ENCODE assay signal across 9 cellular contexts in the genomic region with DNA sequence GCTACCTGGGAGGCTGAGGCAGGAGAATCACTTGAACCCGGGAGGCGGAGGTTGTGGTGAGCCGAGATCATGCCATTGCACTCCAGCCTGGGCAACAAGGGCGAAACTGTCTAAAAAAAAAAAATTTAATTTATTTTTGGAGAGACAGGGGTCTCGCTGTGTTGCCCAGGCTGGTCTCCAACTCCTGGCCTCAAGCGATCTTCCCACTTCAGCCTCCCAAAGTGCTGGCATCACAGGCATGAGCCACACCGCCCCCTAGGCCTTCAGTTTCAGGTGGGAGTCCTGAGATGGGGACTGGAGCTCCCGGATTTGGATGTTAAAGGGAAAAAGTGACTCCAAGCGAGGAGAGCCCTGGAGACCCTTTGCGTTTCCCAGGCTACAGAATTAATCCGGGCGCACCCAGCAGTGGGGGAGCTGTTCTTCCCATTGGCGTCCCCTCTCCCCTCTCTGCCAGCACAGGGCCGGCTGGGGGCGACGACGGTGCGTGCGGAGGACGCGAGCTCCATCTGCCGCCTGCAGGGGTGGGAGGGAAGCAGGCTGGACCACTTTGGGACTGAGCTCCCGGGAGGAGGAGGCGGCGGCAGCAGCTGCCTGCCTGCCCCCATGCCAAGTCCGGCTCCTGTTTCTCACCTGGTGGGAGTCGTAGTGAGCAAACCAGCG. TPM values are rescaled to one million over a fixed set of nuclear protein-coding genes. Genes with fewer than 3 reads are reported as not detected.
DNase-seq lines count a peak whose midpoint lies in the region; ATAC-seq and TF ChIP-seq lines count a peak whose summit lies in the region.
"Had no signal": no experiment of that assay in that cellular context is flagged by ENCODE, and none has a peak within 500 bp of the region (broad histone marks: within the 10 kb centered on the region; RNA-seq: fewer than 3 reads in every experiment).

No MANE protein-coding gene starts in this region.

- H3K27ac Mint-ChIP-seq in activated T-helper 1 cell treated with anti-CD3 and anti-CD28 coated beads, Interleukin-12 subunit alpha, Interleukin-12 subunit beta, Interleukin-2, Interleukin-4 antibody, amounts not matched to agents 30 ng/mL and 10 ng/mL and 1 ng/mL, durations not matched to agents 14 hours and 24 hours and 36 hours = no peak overlapping the region

- H3K27ac ChIP-seq in GM23248 = no peak overlapping the region
- H3K27ac ChIP-seq in gastroesophageal sphincter = no peak overlapping the region
- H3K27ac ChIP-seq: RWPE1 had no signal

- 24 to 27% methylated on average over 28 of the region's 28 CpGs for WGBS in GM23248 (ENCODE audit: low coverage in 1 of 2, low lambda C conversion rate in 2 of 2, missing lambda C conversion rate in 2 of 2), 2 experiments
- 92 to 100% methylated on average over 2 of the region's 28 CpGs for WGBS in gastroesophageal sphincter (ENCODE audit: low coverage in 1 of 2), 2 donors

- no peaks in the 10 kb centered on the region for H4K20me1 ChIP-seq in GM23248 (ENCODE audit: insufficient read depth)

- H3K4me3 ChIP-seq in BJ (ENCODE audit: low read depth, low read length) (no peak overlapping the region), GM23248 (no peak overlapping the region), kidney epithelial cell (ENCODE audit: low read depth, low read length) (no peak overlapping the region), gastroesophageal sphincter (no peak overlapping the region)

- H3K4me1 Mint-ChIP-seq in activated T-cell treated with anti-CD3 and anti-CD28 coated beads, Interleukin-2, amount 50 U/mL, for 4 hours (ENCODE audit: low read depth) = peaks cover 4% of the 10 kb centered on the region
- H3K4me1 Mint-ChIP-seq in activated T-helper 1 cell treated with anti-CD3 and anti-CD28 coated beads, Interleukin-12 subunit alpha, Interleukin-12 subunit beta, Interleukin-2, Interleukin-4 antibody, amounts not matched to agents 30 ng/mL and 10 ng/mL and 1 ng/mL, durations not matched to agents 14 hours and 24 hours and 36 hours (ENCODE audit: low read depth) = no peaks in the 10 kb centered on the region

- no peak overlapping the region for H3K4me3 Mint-ChIP-seq in activated T-cell treated with anti-CD3 and anti-CD28 coated beads, Interleukin-2, amount 50 U/mL, for 4 hours
- no peak overlapping the region for H3K4me3 Mint-ChIP-seq in activated T-helper 1 cell treated with anti-CD3 and anti-CD28 coated beads, Interleukin-12 subunit alpha, Interleukin-12 subunit beta, Interleukin-2, Interleukin-4 antibody, amounts not matched to agents 30 ng/mL and 10 ng/mL and 1 ng/mL, durations not matched to agents 14 hours and 24 hours and 36 hours

- H3K9ac ChIP-seq in GM23248 = no peak overlapping the region

- H3K27me3 Mint-ChIP-seq in activated T-cell treated with anti-CD3 and anti-CD28 coated beads, Interleukin-2, amount 50 U/mL, for 4 hours (ENCODE audit: low read depth) = peaks cover 21% of the 10 kb centered on the region
- peaks cover 7% of the 10 kb centered on the region for H3K27me3 Mint-ChIP-seq in activated T-helper 1 cell treated with anti-CD3 and anti-CD28 coated beads, Interleukin-12 subunit alpha, Interleukin-12 subunit beta, Interleukin-2, Interleukin-4 antibody, amounts not matched to agents 30 ng/mL and 10 ng/mL and 1 ng/mL, durations not matched to agents 14 hours and 24 hours and 36 hours (ENCODE audit: insufficient read depth)

- H3K36me3 ChIP-seq in BJ (ENCODE audit: control insufficient read depth, insufficient read depth, low read length) = no peaks in the 10 kb centered on the region
- no peaks in the 10 kb centered on the region for H3K36me3 ChIP-seq in GM23248 (ENCODE audit: low read depth)
- H3K36me3 ChIP-seq in kidney epithelial cell (ENCODE audit: control insufficient read depth, insufficient read depth, low read length) = no peaks in the 10 kb centered on the region
- H3K36me3 ChIP-seq in gastroesophageal sphincter = no peaks in the 10 kb centered on the region

- no peaks in the 10 kb centered on the region for H3K9me2 ChIP-seq in GM23248 (ENCODE audit: insufficient read depth)

- DNase-seq in BJ (ENCODE audit: low read depth) (no peak), GM23248 (peak; percentile 22), kidney epithelial cell (ENCODE audit: low read depth) (no peak)
- DNase-seq in activated T-cell treated with anti-CD3 and anti-CD28 coated beads, Interleukin-2, amount 50 U/mL, for 4 hours = peak; percentile 10
- DNase-seq in activated T-helper 1 cell treated with anti-CD3 and anti-CD28 coated beads, Interleukin-12 subunit alpha, Interleukin-12 subunit beta, Interleukin-2, Interleukin-4 antibody, amounts not matched to agents 30 ng/mL and 10 ng/mL and 1 ng/mL, durations not matched to agents 14 hours and 24 hours and 36 hours (ENCODE audit: low spot score) = no peak
- no peak for DNase-seq in effector CD4-positive, alpha-beta T cell
- DNase-seq: kidney glomerular epithelial cell had no signal

- TF ChIP-seq EP300 in gastroesophageal sphincter (IDR thresholded peaks at IDR 0.05) = no peak

- H3K4me1 ChIP-seq in GM23248 (ENCODE audit: insufficient read depth) = no peaks in the 10 kb centered on the region
- H3K4me1 ChIP-seq in gastroesophageal sphincter = peaks cover 0 to 13% (median 6%) of the 10 kb centered on the region in 3 donors

- H3K36me3 Mint-ChIP-seq in activated T-cell treated with anti-CD3 and anti-CD28 coated beads, Interleukin-2, amount 50 U/mL, for 4 hours (ENCODE audit: insufficient read depth) = no peaks in the 10 kb centered on the region
- H3K36me3 Mint-ChIP-seq in activated T-helper 1 cell treated with anti-CD3 and anti-CD28 coated beads, Interleukin-12 subunit alpha, Interleukin-12 subunit beta, Interleukin-2, Interleukin-4 antibody, amounts not matched to agents 30 ng/mL and 10 ng/mL and 1 ng/mL, durations not matched to agents 14 hours and 24 hours and 36 hours (ENCODE audit: low read depth) = peaks cover 1% of the 10 kb centered on the region

- POLR2A ChIA-PET in BJ (lab: Charles Lee) = no interaction called here

- ATAC-seq in activated T-cell treated with anti-CD3 and anti-CD28 coated beads, Interleukin-2, amount 50 U/mL, for 4 hours = peak in 1 of 2 donors; percentile 51
- no peak for ATAC-seq in gastroesophageal sphincter

- intact Hi-C loops in activated T-helper 1 cell treated with anti-CD3 and anti-CD28 coated beads, Interleukin-12 subunit alpha, Interleukin-12 subunit beta, Interleukin-2, Interleukin-4 antibody, amounts not matched to agents 30 ng/mL and 10 ng/mL and 1 ng/mL, durations not matched to agents 14 hours and 24 hours and 36 hours (cut with micrococcal nuclease) = no loop called here

- CTCF ChIA-PET in BJ (lab: Yijun Ruan, JAX) = interaction anchor here (0.5 to 1.7 kb wide), 5 partner anchors 19 to 121 kb away, joined by 3 to 4 read pairs (median 3); no protein-coding TSS in a partner anchor

- peak; percentile 26; the same call in 1 of the 2 replicates for TF ChIP-seq CTCF in BJ (IDR thresholded peaks at IDR 0.05; ENCODE audit: insufficient read depth, low read depth, low read length)
- peak; percentile 24 for TF ChIP-seq CTCF in kidney epithelial cell (IDR thresholded peaks at IDR 0.05; ENCODE audit: insufficient read depth, low read length, poor library complexity, severe bottlenecking)
- TF ChIP-seq CTCF in gastroesophageal sphincter (IDR thresholded peaks at IDR 0.05) = peak in 1 of 4 experiments; percentile 14

- H3K79me2 ChIP-seq in GM23248 (ENCODE audit: insufficient read depth) = no peaks in the 10 kb centered on the region

- peak overlapping the region; percentile 53; the same call in 1 of the 2 replicates for H2AFZ ChIP-seq in GM23248

- H3K9me3 Mint-ChIP-seq in activated T-cell treated with anti-CD3 and anti-CD28 coated beads, Interleukin-2, amount 50 U/mL, for 4 hours = peaks cover 8% of the 10 kb centered on the region
- peaks cover 8% of the 10 kb centered on the region for H3K9me3 Mint-ChIP-seq in activated T-helper 1 cell treated with anti-CD3 and anti-CD28 coated beads, Interleukin-12 subunit alpha, Interleukin-12 subunit beta, Interleukin-2, Interleukin-4 antibody, amounts not matched to agents 30 ng/mL and 10 ng/mL and 1 ng/mL, durations not matched to agents 14 hours and 24 hours and 36 hours

- H3K4me2 ChIP-seq in GM23248 (ENCODE audit: unreplicated experiment) = no peak overlapping the region

- H3K27me3 ChIP-seq in BJ (ENCODE audit: control insufficient read depth, insufficient read depth, low read length) (0 out of 2 replicates have a peak, but pooled peaks cover 3% of the 10 kb centered on the region), GM23248 (replicated peaks; ENCODE audit: insufficient read depth) (no peaks in the 10 kb centered on the region; the same call in 1 of the 2 replicates), kidney epithelial cell (ENCODE audit: control insufficient read depth, insufficient read depth, low read length) (peaks cover 3% of the 10 kb centered on the region), gastroesophageal sphincter (peaks cover 35% of the 10 kb centered on the region)

- TF ChIP-seq POLR2A in gastroesophageal sphincter (IDR thresholded peaks at IDR 0.05) = no peak

- H3F3A ChIP-seq in GM23248 (ENCODE audit: insufficient read depth) = no peaks in the 10 kb centered on the region

- H3K9me3 ChIP-seq in GM23248 (ENCODE audit: low read depth) (no peaks in the 10 kb centered on the region), gastroesophageal sphincter (peaks cover 0 to 16% (median 0%) of the 10 kb centered on the region in 3 donors)

- in situ Hi-C loops in GM23248 (cut with MboI) = no loop called here

RNA-seq across cellular contexts. Expression of a gene that starts 49.3 kb away (rescaled TPM):
- polyA plus RNA-seq in BJ (2011; rRNA removed) (17.2 and 18.2 TPM in 2 replicates), GM23248 (2016; fragmentation: Nextera tagmentation; extraction: Ambion mirVana) (13.2 and 13.3 TPM in 2 replicates)
- polyA minus RNA-seq in BJ (2011; rRNA and poly(A)+ RNA removed) = 80.9 and 109 TPM in 2 replicates
- total RNA-seq in GM23248 (2014; rRNA removed; shearing (Covaris generic)) = 28.3 and 30.6 TPM in 2 replicates
- total RNA-seq in activated T-cell treated with anti-CD3 and anti-CD28 coated beads, Interleukin-2, amount 50 U/mL, for 4 hours = 100 to 1,000 TPM; 189 to 210 (median 196) TPM
- total RNA-seq in kidney epithelial cell (66.9 and 72.2 TPM in 2 replicates), gastroesophageal sphincter (10 to 100 TPM; 58.8 to 94.3 (median 82.4) TPM)
- 184 and 188 TPM in 2 replicates for total RNA-seq in activated T-helper 1 cell treated with anti-CD3 and anti-CD28 coated beads, Interleukin-12 subunit alpha, Interleukin-12 subunit beta, Interleukin-2, Interleukin-4 antibody, amounts not matched to agents 30 ng/mL and 10 ng/mL and 1 ng/mL, durations not matched to agents 14 hours and 24 hours and 36 hours

Comparison
In these comparisons a context has a peak if more than half of its experiments do, and no peak if none do; other contexts are left out.
1. DNase-seq: peak in GM23248 (single experiment) and activated T-cell treated with anti-CD3 and anti-CD28 coated beads, Interleukin-2, amount 50 U/mL, for 4 hours (single experiment); none in BJ (single experiment), kidney epithelial cell (single experiment), activated T-helper 1 cell treated with anti-CD3 and anti-CD28 coated beads, Interleukin-12 subunit alpha, Interleukin-12 subunit beta, Interleukin-2, Interleukin-4 antibody, amounts not matched to agents 30 ng/mL and 10 ng/mL and 1 ng/mL, durations not matched to agents 14 hours and 24 hours and 36 hours (single experiment) and effector CD4-positive, alpha-beta T cell (single experiment).